ENCODE assay signal across 8 cellular contexts in the genomic region with DNA sequence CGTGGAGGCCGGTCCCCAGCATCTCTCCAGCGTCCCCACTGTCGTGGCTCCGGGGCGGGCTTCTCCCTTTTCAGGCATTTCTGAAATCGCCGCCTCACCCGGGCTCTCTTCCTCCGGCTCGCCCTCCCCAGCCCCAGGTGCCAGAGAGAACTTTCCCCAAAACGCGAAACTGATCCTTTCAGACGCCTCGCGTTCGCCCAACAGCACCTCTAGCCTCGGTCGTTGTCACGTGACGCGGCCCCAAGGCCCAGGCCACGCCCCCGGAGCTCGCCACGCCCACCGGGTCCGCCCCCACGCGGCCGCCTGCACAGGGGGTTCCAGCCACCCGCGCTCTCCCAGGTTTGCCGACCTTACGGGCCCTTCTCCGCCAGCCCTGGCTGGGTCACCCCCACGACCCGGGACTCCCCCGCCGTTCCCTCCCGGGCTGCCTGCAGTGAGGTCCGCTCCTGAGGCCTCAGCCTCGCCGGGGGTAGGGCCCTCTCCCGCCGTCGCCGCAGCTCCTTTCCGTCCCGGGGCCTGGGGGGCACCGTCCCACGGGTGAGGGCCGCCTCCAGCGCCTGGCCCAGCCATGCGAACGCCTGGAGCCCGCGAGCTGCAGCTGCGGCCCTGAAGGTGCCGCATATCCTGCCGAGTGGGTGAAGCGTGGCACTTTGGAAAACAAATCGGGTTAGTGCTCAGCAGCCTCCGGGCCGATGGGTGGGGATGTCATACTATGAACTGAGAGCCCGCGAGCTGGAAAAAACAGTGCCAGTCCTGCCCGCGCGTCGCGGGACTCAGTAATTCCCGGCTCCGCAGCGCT. TPM values are rescaled to one million over a fixed set of nuclear protein-coding genes. Genes with fewer than 3 reads are reported as not detected.
A peak's percentile ranks its signal among the peaks of the same experiment; 100 is the strongest.
DNase-seq lines count a peak whose midpoint lies in the region; ATAC-seq and TF ChIP-seq lines count a peak whose summit lies in the region.

No MANE protein-coding gene starts in this region.

- POLR2A ChIA-PET in naive thymus-derived CD8-positive, alpha-beta T cell (lab: Charles Lee), result interaction anchor here (0.5 to 3.6 kb wide), 16 partner anchors 10 to 306 kb away, joined by 3 to 31 read pairs (median 7); partner anchors contain the start of genes H3-3A, SDE2 and SRP9

- no peaks in the 10 kb centered on the region for H3K9me3 ChIP-seq in fibroblast of lung (ENCODE audit: control insufficient read depth, insufficient read depth, low read depth, low read length)

- H2AFZ ChIP-seq in fibroblast of lung (ENCODE audit: low read length), result peak overlapping the region; percentile 91

- H3K4me3 Mint-ChIP-seq in naive thymus-derived CD8-positive, alpha-beta T cell, result peak overlapping the region; percentile 87 to 97 (median 92)

- H3K27me3 Mint-ChIP-seq in naive thymus-derived CD8-positive, alpha-beta T cell, result peaks cover 0 to 3% (median 0%) of the 10 kb centered on the region in 5 donors

- no peaks in the 10 kb centered on the region for H4K20me1 ChIP-seq in fibroblast of lung (ENCODE audit: control insufficient read depth, extremely low read depth, insufficient read depth, low read length)

- no peaks in the 10 kb centered on the region for H3K27me3 ChIP-seq in fibroblast of lung (ENCODE audit: control insufficient read depth, insufficient read depth, low read length)

- peak overlapping the region; percentile 6 for H3K9ac ChIP-seq in fibroblast of lung (ENCODE audit: insufficient read depth, low read length)

- peaks cover 5 to 18% (median 11%) of the 10 kb centered on the region in 4 donors for H3K4me1 Mint-ChIP-seq in naive thymus-derived CD8-positive, alpha-beta T cell

- H3K27ac Mint-ChIP-seq in naive thymus-derived CD8-positive, alpha-beta T cell, result peak overlapping the region in 8 of 10 donors; percentile 59 to 92 (median 84)

- H3K9me3 Mint-ChIP-seq in naive thymus-derived CD8-positive, alpha-beta T cell, result no peaks in the 10 kb centered on the region

- H3K4me1 ChIP-seq in fibroblast of lung (ENCODE audit: control insufficient read depth, extremely low read depth, insufficient read depth, low read length), result peaks cover 4% of the 10 kb centered on the region

- peak overlapping the region; percentile 90 for H3K4me2 ChIP-seq in fibroblast of lung (ENCODE audit: extremely low read depth, insufficient read depth, low read length)

- H3K79me2 ChIP-seq in fibroblast of lung (ENCODE audit: control insufficient read depth, insufficient read depth, low read length), result no peaks in the 10 kb centered on the region

- DNase-seq in DMS 273 (lab: John Stamatoyannopoulos, UW; ENCODE audit: unreplicated experiment), result peak; percentile 96
- DNase-seq in HT-29 (ENCODE audit: low spot score), result peak; percentile 86
- DNase-seq in OCI-M1 (lab: John Stamatoyannopoulos, UW), result peak; percentile 87
- peak; percentile 96 to 97 for DNase-seq in activated T-cell treated with anti-CD3 and anti-CD28 coated beads, Interleukin-2, amount 50 U/mL, for 48 hours
- DNase-seq in fibroblast of lung (ENCODE audit: low read depth in 2 of 2), result peak; percentile 64 to 72
- DNase-seq in naive thymus-derived CD8-positive, alpha-beta T cell, result peak; percentile 84 to 96 (median 91)
- peak; percentile 87 for DNase-seq in stimulated activated naive CD4-positive, alpha-beta T cell treated with Interleukin-2 at 50 U/mL for 16 hours (lab: John Stamatoyannopoulos, UW)

- peak in 1 of 2 donors; percentile 3 for TF ChIP-seq CTCF in fibroblast of lung (conservative IDR thresholded peaks at IDR 0.05 in 1 of 2, IDR thresholded peaks at IDR 0.05 in 1 of 2; ENCODE audit: low read depth in 1 of 2, low read length in 2 of 2)

- H3K4me3 ChIP-seq in fibroblast of lung (replicated peaks in 1 of 4; ENCODE audit: control extremely low read depth in 1 of 4, insufficient read depth in 1 of 4, low read depth in 3 of 4, low read length in 4 of 4), result peak overlapping the region; percentile 48 to 71 (median 60)

- no peaks in the 10 kb centered on the region for H3K36me3 ChIP-seq in fibroblast of lung (ENCODE audit: control insufficient read depth, insufficient read depth, low read length)

- no peaks in the 10 kb centered on the region for H3K36me3 Mint-ChIP-seq in naive thymus-derived CD8-positive, alpha-beta T cell

- ATAC-seq in GM21360 (IDR thresholded peaks at IDR 0.05; ENCODE audit: unreplicated experiment), result peak; percentile 85
- ATAC-seq in naive thymus-derived CD8-positive, alpha-beta T cell, result peak; percentile 94

- peak overlapping the region; percentile 43 for H3K27ac ChIP-seq in fibroblast of lung (ENCODE audit: insufficient read depth, low read length)

RNA-seq across cellular contexts. Expression of gene H3-3A, which starts 21.0 kb away (rescaled TPM):
- total RNA-seq in HT-29 (2014; rRNA removed; shearing (Covaris generic)), result 275 and 298 TPM in 2 replicates
- 86.2 and 105 TPM in 2 replicates for total RNA-seq in fibroblast of lung
- polyA plus RNA-seq in fibroblast of lung, result 285 and 312 TPM in 2 replicates
- 315 and 365 TPM in 2 replicates for polyA plus RNA-seq in fibroblast of lung (2012)
- polyA minus RNA-seq in fibroblast of lung (ENCODE audit: low replicate concordance), result 0.37 and 8.7 TPM in 2 replicates
- 100 to 1,000 TPM; 440 to 444 TPM for total RNA-seq in naive thymus-derived CD8-positive, alpha-beta T cell
- polyA plus RNA-seq in naive thymus-derived CD8-positive, alpha-beta T cell, result 100 to 1,000 TPM; 736 to 904 (median 888) TPM

Comparison
In these comparisons a context has a peak if more than half of its experiments do, and no peak if none do; other contexts are left out.
1. Peak in every context shown above with its lines: DNase-seq, ATAC-seq, H3K4me3 ChIP-seq and H3K27ac ChIP-seq.